Comparison of ENCODE assay signal across 1 cellular context in the genomic region with DNA sequence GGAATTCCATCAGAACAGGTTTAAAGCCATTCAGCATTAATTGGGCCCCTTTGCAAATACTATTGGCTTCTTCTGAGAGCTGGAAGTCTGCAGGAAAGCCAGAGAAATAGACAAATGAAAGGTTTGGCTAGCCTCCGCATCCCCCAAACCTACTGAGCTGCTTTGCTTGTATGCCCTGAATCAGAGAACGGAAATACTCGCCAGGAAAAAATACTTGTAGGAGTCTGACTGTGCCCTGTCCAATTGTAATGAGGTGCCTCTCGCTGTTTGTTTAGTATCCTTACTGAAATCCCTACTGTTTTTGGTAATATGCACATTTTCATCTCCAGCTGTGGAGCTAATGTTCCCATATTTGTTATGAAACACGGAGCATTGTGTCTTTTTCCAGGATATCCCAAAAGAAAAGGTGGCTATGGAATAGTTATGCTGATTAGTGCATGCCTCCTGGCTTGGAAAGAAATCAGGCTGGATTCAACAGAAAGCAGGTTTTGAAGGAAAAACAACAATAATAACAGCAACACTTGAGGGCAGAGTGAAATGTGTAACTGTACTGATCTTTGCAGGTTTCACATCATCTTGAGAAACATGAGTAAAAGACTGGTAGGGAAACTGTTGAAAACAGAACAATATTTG.
A peak's percentile ranks its signal among the peaks of the same experiment; 100 is the strongest.
TF ChIP-seq lines count a peak whose summit lies in the region.

No MANE protein-coding gene starts in this region.

TF ChIP-seq in GM23338, 12 proteins besides CTCF, POLR2A, EP300 and RAD21 (continued from another document):
- TF ChIP-seq, protein P1, sequence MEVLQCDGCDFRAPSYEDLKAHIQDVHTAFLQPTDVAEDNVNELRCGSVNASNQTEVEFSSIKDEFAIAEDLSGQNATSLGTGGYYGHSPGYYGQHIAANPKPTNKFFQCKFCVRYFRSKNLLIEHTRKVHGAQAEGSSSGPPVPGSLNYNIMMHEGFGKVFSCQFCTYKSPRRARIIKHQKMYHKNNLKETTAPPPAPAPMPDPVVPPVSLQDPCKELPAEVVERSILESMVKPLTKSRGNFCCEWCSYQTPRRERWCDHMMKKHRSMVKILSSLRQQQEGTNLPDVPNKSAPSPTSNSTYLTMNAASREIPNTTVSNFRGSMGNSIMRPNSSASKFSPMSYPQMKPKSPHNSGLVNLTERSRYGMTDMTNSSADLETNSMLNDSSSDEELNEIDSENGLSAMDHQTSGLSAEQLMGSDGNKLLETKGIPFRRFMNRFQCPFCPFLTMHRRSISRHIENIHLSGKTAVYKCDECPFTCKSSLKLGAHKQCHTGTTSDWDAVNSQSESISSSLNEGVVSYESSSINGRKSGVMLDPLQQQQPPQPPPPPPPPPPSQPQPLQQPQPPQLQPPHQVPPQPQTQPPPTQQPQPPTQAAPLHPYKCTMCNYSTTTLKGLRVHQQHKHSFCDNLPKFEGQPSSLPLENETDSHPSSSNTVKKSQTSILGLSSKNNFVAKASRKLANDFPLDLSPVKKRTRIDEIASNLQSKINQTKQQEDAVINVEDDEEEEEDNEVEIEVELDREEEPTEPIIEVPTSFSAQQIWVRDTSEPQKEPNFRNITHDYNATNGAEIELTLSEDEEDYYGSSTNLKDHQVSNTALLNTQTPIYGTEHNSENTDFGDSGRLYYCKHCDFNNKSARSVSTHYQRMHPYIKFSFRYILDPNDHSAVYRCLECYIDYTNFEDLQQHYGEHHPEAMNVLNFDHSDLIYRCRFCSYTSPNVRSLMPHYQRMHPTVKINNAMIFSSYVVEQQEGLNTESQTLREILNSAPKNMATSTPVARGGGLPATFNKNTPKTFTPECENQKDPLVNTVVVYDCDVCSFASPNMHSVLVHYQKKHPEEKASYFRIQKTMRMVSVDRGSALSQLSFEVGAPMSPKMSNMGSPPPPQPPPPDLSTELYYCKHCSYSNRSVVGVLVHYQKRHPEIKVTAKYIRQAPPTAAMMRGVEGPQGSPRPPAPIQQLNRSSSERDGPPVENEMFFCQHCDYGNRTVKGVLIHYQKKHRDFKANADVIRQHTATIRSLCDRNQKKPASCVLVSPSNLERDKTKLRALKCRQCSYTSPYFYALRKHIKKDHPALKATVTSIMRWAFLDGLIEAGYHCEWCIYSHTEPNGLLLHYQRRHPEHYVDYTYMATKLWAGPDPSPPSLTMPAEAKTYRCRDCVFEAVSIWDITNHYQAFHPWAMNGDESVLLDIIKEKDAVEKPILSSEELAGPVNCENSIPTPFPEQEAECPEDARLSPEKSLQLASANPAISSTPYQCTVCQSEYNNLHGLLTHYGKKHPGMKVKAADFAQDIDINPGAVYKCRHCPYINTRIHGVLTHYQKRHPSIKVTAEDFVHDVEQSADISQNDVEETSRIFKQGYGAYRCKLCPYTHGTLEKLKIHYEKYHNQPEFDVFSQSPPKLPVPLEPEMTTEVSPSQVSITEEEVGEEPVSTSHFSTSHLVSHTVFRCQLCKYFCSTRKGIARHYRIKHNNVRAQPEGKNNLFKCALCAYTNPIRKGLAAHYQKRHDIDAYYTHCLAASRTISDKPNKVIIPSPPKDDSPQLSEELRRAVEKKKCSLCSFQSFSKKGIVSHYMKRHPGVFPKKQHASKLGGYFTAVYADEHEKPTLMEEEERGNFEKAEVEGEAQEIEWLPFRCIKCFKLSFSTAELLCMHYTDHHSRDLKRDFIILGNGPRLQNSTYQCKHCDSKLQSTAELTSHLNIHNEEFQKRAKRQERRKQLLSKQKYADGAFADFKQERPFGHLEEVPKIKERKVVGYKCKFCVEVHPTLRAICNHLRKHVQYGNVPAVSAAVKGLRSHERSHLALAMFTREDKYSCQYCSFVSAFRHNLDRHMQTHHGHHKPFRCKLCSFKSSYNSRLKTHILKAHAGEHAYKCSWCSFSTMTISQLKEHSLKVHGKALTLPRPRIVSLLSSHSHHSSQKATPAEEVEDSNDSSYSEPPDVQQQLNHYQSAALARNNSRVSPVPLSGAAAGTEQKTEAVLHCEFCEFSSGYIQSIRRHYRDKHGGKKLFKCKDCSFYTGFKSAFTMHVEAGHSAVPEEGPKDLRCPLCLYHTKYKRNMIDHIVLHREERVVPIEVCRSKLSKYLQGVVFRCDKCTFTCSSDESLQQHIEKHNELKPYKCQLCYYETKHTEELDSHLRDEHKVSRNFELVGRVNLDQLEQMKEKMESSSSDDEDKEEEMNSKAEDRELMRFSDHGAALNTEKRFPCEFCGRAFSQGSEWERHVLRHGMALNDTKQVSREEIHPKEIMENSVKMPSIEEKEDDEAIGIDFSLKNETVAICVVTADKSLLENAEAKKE (CRISPR knock-in tag; IDR thresholded peaks at IDR 0.05): 0 out of 2 replicates have a peak, but pooled peaks have one; percentile 50
- TF ChIP-seq STAT1 (IDR thresholded peaks at IDR 0.05; ENCODE audit: unreplicated experiment): no peak
